In genomic region chr12:111655356-111655755, GRCh38 we compare ENCODE assay signal across 28 cellular contexts.
"Had no signal": no experiment of that assay in that cellular context is flagged by ENCODE, and none has a peak within 500 bp of the region (broad histone marks: within the 10 kb centered on the region; RNA-seq: fewer than 3 reads in every experiment).

No MANE protein-coding gene starts in this region.

- ATAC-seq: effector memory CD8-positive, alpha-beta T cell; left colon; lower lobe of right lung; naive thymus-derived CD8-positive, alpha-beta T cell; pancreas; right lobe of liver had no signal

- H3K9me3 ChIP-seq: esophagus squamous epithelium, heart right ventricle, left ventricle myocardium inferior, lower lobe of right lung, pancreas, right lobe of liver, testis, tibial artery, upper lobe of left lung had no signal

- H3K9me3 Mint-ChIP-seq: effector memory CD8-positive, alpha-beta T cell; naive thymus-derived CD8-positive, alpha-beta T cell had no signal

- DNase-seq: effector memory CD8-positive, alpha-beta T cell; erythroblast; esophagus squamous epithelium; foreskin melanocyte; glutamatergic neuron; heart right ventricle; hippocampal formation; kidney glomerular epithelial cell; left colon; left ventricle myocardium inferior; lower lobe of right lung; mesenchymal stem cell; midbrain; naive thymus-derived CD8-positive, alpha-beta T cell; occipital lobe; pancreas; right lobe of liver; stimulated activated CD4-positive, alpha-beta T cell treated with anti-CD3 and anti-CD28 coated beads, Interleukin-12 subunit alpha, Interleukin-12 subunit beta, amount 100 ng/mL, for 4 hours; stimulated activated CD4-positive, alpha-beta T cell treated with anti-CD3 and anti-CD28 coated beads, Interleukin-1b, Interleukin-23, amount 100 ng/mL, for 48 hours; stimulated activated CD4-positive, alpha-beta T cell treated with anti-CD3 and anti-CD28 coated beads, Interleukin-4, amount 100 ng/mL, for 1 hour; stimulated activated CD8-positive, alpha-beta memory T cell treated with anti-CD3 and anti-CD28 coated beads, Interleukin-4, amount 100 ng/mL, for 48 hours; stimulated activated naive CD4-positive, alpha-beta T cell; substantia nigra; testis; tibial artery; upper lobe of left lung had no signal

- H3K27me3 ChIP-seq: esophagus squamous epithelium, heart right ventricle, pancreas, right lobe of liver, testis, tibial artery, upper lobe of left lung had no signal

- H3K4me3 Mint-ChIP-seq: effector memory CD8-positive, alpha-beta T cell; naive thymus-derived CD8-positive, alpha-beta T cell had no signal

- H3K27me3 Mint-ChIP-seq: effector memory CD8-positive, alpha-beta T cell; naive thymus-derived CD8-positive, alpha-beta T cell had no signal

- H3K27ac ChIP-seq: coronary artery, esophagus squamous epithelium, heart right ventricle, left ventricle myocardium inferior, lower lobe of right lung, pancreas, right lobe of liver, testis, tibial artery, upper lobe of left lung had no signal

- H3K4me3 ChIP-seq: coronary artery, esophagus squamous epithelium, heart right ventricle, left ventricle myocardium inferior, lower lobe of right lung, pancreas, right lobe of liver, smooth muscle cell, testis, tibial artery, upper lobe of left lung had no signal

- H3K4me1 ChIP-seq: esophagus squamous epithelium, heart right ventricle, left ventricle myocardium inferior, lower lobe of right lung, pancreas, right lobe of liver, testis, tibial artery, upper lobe of left lung had no signal
